1 cellular context compared by ENCODE assay signal in the genomic region with DNA sequence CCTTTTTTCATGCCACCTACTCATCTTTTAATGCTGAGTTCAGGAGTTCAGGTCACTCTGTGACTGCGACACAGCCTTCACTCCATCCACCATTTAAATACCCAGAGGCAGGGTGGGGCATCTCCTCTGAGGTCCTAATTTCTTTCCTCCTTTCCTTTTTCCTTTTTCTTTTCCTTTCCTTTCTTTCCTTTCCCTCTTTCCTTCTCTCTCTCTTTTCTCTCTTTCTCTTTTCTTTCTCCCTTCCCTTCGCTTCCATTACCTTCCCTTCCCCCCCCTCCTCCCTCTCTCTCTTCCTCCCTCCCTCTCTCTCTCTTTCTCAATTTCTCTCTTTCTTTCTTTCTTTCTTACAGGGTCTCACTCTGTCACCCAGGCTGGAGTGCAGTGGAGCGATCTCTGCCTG.
TF ChIP-seq lines count a peak whose summit lies in the region.

No MANE protein-coding gene starts in this region.

TF ChIP-seq in GM23338, 12 proteins besides CTCF, POLR2A, EP300 and RAD21 (continued from another document):
- TF ChIP-seq, protein P1, sequence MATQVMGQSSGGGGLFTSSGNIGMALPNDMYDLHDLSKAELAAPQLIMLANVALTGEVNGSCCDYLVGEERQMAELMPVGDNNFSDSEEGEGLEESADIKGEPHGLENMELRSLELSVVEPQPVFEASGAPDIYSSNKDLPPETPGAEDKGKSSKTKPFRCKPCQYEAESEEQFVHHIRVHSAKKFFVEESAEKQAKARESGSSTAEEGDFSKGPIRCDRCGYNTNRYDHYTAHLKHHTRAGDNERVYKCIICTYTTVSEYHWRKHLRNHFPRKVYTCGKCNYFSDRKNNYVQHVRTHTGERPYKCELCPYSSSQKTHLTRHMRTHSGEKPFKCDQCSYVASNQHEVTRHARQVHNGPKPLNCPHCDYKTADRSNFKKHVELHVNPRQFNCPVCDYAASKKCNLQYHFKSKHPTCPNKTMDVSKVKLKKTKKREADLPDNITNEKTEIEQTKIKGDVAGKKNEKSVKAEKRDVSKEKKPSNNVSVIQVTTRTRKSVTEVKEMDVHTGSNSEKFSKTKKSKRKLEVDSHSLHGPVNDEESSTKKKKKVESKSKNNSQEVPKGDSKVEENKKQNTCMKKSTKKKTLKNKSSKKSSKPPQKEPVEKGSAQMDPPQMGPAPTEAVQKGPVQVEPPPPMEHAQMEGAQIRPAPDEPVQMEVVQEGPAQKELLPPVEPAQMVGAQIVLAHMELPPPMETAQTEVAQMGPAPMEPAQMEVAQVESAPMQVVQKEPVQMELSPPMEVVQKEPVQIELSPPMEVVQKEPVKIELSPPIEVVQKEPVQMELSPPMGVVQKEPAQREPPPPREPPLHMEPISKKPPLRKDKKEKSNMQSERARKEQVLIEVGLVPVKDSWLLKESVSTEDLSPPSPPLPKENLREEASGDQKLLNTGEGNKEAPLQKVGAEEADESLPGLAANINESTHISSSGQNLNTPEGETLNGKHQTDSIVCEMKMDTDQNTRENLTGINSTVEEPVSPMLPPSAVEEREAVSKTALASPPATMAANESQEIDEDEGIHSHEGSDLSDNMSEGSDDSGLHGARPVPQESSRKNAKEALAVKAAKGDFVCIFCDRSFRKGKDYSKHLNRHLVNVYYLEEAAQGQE (IDR thresholded peaks at IDR 0.05; ENCODE audit: unreplicated experiment), result no peak
- TF ChIP-seq, protein P2, sequence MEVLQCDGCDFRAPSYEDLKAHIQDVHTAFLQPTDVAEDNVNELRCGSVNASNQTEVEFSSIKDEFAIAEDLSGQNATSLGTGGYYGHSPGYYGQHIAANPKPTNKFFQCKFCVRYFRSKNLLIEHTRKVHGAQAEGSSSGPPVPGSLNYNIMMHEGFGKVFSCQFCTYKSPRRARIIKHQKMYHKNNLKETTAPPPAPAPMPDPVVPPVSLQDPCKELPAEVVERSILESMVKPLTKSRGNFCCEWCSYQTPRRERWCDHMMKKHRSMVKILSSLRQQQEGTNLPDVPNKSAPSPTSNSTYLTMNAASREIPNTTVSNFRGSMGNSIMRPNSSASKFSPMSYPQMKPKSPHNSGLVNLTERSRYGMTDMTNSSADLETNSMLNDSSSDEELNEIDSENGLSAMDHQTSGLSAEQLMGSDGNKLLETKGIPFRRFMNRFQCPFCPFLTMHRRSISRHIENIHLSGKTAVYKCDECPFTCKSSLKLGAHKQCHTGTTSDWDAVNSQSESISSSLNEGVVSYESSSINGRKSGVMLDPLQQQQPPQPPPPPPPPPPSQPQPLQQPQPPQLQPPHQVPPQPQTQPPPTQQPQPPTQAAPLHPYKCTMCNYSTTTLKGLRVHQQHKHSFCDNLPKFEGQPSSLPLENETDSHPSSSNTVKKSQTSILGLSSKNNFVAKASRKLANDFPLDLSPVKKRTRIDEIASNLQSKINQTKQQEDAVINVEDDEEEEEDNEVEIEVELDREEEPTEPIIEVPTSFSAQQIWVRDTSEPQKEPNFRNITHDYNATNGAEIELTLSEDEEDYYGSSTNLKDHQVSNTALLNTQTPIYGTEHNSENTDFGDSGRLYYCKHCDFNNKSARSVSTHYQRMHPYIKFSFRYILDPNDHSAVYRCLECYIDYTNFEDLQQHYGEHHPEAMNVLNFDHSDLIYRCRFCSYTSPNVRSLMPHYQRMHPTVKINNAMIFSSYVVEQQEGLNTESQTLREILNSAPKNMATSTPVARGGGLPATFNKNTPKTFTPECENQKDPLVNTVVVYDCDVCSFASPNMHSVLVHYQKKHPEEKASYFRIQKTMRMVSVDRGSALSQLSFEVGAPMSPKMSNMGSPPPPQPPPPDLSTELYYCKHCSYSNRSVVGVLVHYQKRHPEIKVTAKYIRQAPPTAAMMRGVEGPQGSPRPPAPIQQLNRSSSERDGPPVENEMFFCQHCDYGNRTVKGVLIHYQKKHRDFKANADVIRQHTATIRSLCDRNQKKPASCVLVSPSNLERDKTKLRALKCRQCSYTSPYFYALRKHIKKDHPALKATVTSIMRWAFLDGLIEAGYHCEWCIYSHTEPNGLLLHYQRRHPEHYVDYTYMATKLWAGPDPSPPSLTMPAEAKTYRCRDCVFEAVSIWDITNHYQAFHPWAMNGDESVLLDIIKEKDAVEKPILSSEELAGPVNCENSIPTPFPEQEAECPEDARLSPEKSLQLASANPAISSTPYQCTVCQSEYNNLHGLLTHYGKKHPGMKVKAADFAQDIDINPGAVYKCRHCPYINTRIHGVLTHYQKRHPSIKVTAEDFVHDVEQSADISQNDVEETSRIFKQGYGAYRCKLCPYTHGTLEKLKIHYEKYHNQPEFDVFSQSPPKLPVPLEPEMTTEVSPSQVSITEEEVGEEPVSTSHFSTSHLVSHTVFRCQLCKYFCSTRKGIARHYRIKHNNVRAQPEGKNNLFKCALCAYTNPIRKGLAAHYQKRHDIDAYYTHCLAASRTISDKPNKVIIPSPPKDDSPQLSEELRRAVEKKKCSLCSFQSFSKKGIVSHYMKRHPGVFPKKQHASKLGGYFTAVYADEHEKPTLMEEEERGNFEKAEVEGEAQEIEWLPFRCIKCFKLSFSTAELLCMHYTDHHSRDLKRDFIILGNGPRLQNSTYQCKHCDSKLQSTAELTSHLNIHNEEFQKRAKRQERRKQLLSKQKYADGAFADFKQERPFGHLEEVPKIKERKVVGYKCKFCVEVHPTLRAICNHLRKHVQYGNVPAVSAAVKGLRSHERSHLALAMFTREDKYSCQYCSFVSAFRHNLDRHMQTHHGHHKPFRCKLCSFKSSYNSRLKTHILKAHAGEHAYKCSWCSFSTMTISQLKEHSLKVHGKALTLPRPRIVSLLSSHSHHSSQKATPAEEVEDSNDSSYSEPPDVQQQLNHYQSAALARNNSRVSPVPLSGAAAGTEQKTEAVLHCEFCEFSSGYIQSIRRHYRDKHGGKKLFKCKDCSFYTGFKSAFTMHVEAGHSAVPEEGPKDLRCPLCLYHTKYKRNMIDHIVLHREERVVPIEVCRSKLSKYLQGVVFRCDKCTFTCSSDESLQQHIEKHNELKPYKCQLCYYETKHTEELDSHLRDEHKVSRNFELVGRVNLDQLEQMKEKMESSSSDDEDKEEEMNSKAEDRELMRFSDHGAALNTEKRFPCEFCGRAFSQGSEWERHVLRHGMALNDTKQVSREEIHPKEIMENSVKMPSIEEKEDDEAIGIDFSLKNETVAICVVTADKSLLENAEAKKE (CRISPR knock-in tag; IDR thresholded peaks at IDR 0.05), result no peak
- TF ChIP-seq STAT1 (IDR thresholded peaks at IDR 0.05; ENCODE audit: unreplicated experiment) (no peak), NANOG (IDR thresholded peaks at IDR 0.05; ENCODE audit: borderline replicate concordance) (no peak), CREB1 (CRISPR knock-in tag; IDR thresholded peaks at IDR 0.05; ENCODE audit: low read depth) (no peak)
